Comparison of ENCODE assay signal across 8 cellular contexts in genomic region chr9:127785023-127785932, GRCh38. TPM values are rescaled to one million over a fixed set of nuclear protein-coding genes. Genes with fewer than 3 reads are reported as not detected.
DNase-seq lines count a peak whose midpoint lies in the region; ATAC-seq and TF ChIP-seq lines count a peak whose summit lies in the region.

No MANE protein-coding gene starts in this region.

- H3K9me3 ChIP-seq in BLaER1 treated with 17β-estradiol and CSF1 and Interleukin-3, amounts not matched to agents 10 nM and 100 nM (replicated peaks in 1 of 11): no peaks in the 10 kb centered on the region
- no peaks in the 10 kb centered on the region for H3K9me3 ChIP-seq in liver (ENCODE audit: control insufficient read depth in 4 of 4, low read length in 3 of 4)

- H4K20me1 ChIP-seq in BLaER1 treated with 17β-estradiol and CSF1 and Interleukin-3, amounts not matched to agents 10 nM and 100 nM: peaks cover 43 to 44% (median 43%) of the 10 kb centered on the region in 11 experiments

- peak overlapping the region; percentile 90 to 98 (median 96) for H3K9ac ChIP-seq in BLaER1 treated with 17β-estradiol and CSF1 and Interleukin-3, amounts not matched to agents 10 nM and 100 nM
- peak overlapping the region in 1 of 2 donors; percentile 8 for H3K9ac ChIP-seq in liver (ENCODE audit: low read depth in 1 of 2, low read length in 2 of 2)

- H3K4me3 Mint-ChIP-seq in dendritic cell treated with granulocyte-macrophage colony-stimulating factor and Interleukin-4, amounts not matched to agents 40 ng/mL and 50 ng/mL, for 4 days: peak overlapping the region; percentile 97

- H3K4me2 ChIP-seq in BLaER1 treated with 17β-estradiol and CSF1 and Interleukin-3, amounts not matched to agents 10 nM and 100 nM: peak overlapping the region; percentile 78 to 100 (median 97)

- peak; percentile 63 for TF ChIP-seq CTCF in liver (IDR thresholded peaks at IDR 0.05; ENCODE audit: low read depth, low read length, missing input control)

- no peaks in the 10 kb centered on the region for H3K27me3 Mint-ChIP-seq in dendritic cell treated with granulocyte-macrophage colony-stimulating factor and Interleukin-4, amounts not matched to agents 40 ng/mL and 50 ng/mL, for 4 days

- H3K36me3 ChIP-seq in BLaER1 treated with 17β-estradiol and CSF1 and Interleukin-3, amounts not matched to agents 10 nM and 100 nM: peaks cover 34 to 39% (median 35%) of the 10 kb centered on the region in 11 experiments
- H3K36me3 ChIP-seq in liver (ENCODE audit: control insufficient read depth in 4 of 4, insufficient read depth in 3 of 4, low read depth in 1 of 4, low read length in 3 of 4): peaks cover 8 to 21% (median 19%) of the 10 kb centered on the region in 4 donors

- H3K27ac Mint-ChIP-seq in dendritic cell treated with granulocyte-macrophage colony-stimulating factor and Interleukin-4, amounts not matched to agents 40 ng/mL and 50 ng/mL, for 4 days: peak overlapping the region; percentile 85

- peak; percentile 76 to 87 for TF ChIP-seq RAD21 in liver (IDR thresholded peaks at IDR 0.05)

- ATAC-seq in HG03457 (IDR thresholded peaks at IDR 0.05; ENCODE audit: unreplicated experiment): peak; percentile 31

- H3K4me1 ChIP-seq in BLaER1 treated with 17β-estradiol and CSF1 and Interleukin-3, amounts not matched to agents 10 nM and 100 nM: peaks cover 79 to 81% (median 79%) of the 10 kb centered on the region in 10 experiments
- H3K4me1 ChIP-seq in liver (ENCODE audit: control insufficient read depth in 4 of 4, insufficient read depth in 4 of 4, low read length in 3 of 4): peaks cover 10 to 50% (median 37%) of the 10 kb centered on the region in 4 donors

- DNase-seq in GM19240 (ENCODE audit: insufficient read length, low spot score): peak; percentile 70
- peak; percentile 94 for DNase-seq in NCI-H69 (lab: John Stamatoyannopoulos, UW)
- peak; percentile 84 to 87 for DNase-seq in activated CD4-positive, alpha-beta T cell treated with anti-CD3 and anti-CD28 coated beads, Interleukin-2, amount 50 U/mL, for 4 hours
- peak; percentile 85 to 86 for DNase-seq in stimulated activated CD4-positive, alpha-beta T cell treated with anti-CD3 and anti-CD28 coated beads, Interleukin-4, amount 100 ng/mL, for 4 hours

- H3K27ac ChIP-seq in BLaER1 treated with 17β-estradiol and CSF1 and Interleukin-3, amounts not matched to agents 10 nM and 100 nM: peak overlapping the region; percentile 90 to 96 (median 94)
- H3K27ac ChIP-seq in liver (ENCODE audit: low read depth in 1 of 2, low read length in 2 of 2): peak overlapping the region; percentile 88 to 90

- no peaks in the 10 kb centered on the region for H3K27me3 ChIP-seq in BLaER1 treated with 17β-estradiol and CSF1 and Interleukin-3, amounts not matched to agents 10 nM and 100 nM
- H3K27me3 ChIP-seq in liver (ENCODE audit: control insufficient read depth in 4 of 4, insufficient read depth in 4 of 4, low read length in 3 of 4): no peaks in the 10 kb centered on the region

- H3K4me1 Mint-ChIP-seq in dendritic cell treated with granulocyte-macrophage colony-stimulating factor and Interleukin-4, amounts not matched to agents 40 ng/mL and 50 ng/mL, for 4 days (ENCODE audit: low read depth): peaks cover 75% of the 10 kb centered on the region

- peaks cover 45% of the 10 kb centered on the region for H3K36me3 Mint-ChIP-seq in dendritic cell treated with granulocyte-macrophage colony-stimulating factor and Interleukin-4, amounts not matched to agents 40 ng/mL and 50 ng/mL, for 4 days (ENCODE audit: low read depth)

- intact Hi-C loops in dendritic cell treated with granulocyte-macrophage colony-stimulating factor and Interleukin-4, amounts not matched to agents 40 ng/mL and 50 ng/mL, for 4 days (cut with micrococcal nuclease): loop anchor here (1.0 to 5.0 kb wide), 4 partner anchors 14 to 132 kb away; partner anchors contain the start of genes ST6GALNAC4 and TOR2A

- H3K9me3 Mint-ChIP-seq in dendritic cell treated with granulocyte-macrophage colony-stimulating factor and Interleukin-4, amounts not matched to agents 40 ng/mL and 50 ng/mL, for 4 days: no peaks in the 10 kb centered on the region

- WGBS in liver: under 1% methylated on average over 120 of the region's 123 CpGs

- peak overlapping the region; percentile 88 to 99 (median 98) for H3K4me3 ChIP-seq in BLaER1 treated with 17β-estradiol and CSF1 and Interleukin-3, amounts not matched to agents 10 nM and 100 nM
- H3K4me3 ChIP-seq in liver (ENCODE audit: low read depth in 1 of 3, low read length in 3 of 3): peak overlapping the region; percentile 28 to 89 (median 47)

TF ChIP-seq in liver, 16 proteins besides CTCF, POLR2A, EP300 and RAD21:
- no peak for TF ChIP-seq HNF4G (IDR thresholded peaks at IDR 0.05)
- peak; percentile 2 for TF ChIP-seq FOXA2 (IDR thresholded peaks at IDR 0.05)

RNA-seq across cellular contexts. Expression of gene CDK9, which starts 0.6 kb away (rescaled TPM):
- 10 to 100 TPM; 31.8 to 41.2 TPM for total RNA-seq in liver
- 10 to 100 TPM; 32.4 to 41.4 TPM for polyA plus RNA-seq in liver

RNA-seq across cellular contexts. Expression of gene SH2D3C, which starts 6.8 kb away (rescaled TPM):
- 1 to 10 TPM; 4.8 to 5.1 TPM for total RNA-seq in liver
- polyA plus RNA-seq in liver: 1 to 10 TPM; 2.2 to 3.1 TPM

RNA-seq across cellular contexts. Expression of gene FPGS, which starts 17.4 kb away (rescaled TPM):
- total RNA-seq in liver: 10 to 100 TPM; 20.4 to 48.1 TPM
- 10 to 100 TPM; 37.3 to 61.1 TPM for polyA plus RNA-seq in liver

RNA-seq across cellular contexts. Expression of gene TOR2A, which starts 50.2 kb away (rescaled TPM):
- 10 to 100 TPM in 1 of 2 donors, 1 to 10 TPM in 1; 5.1 to 10.8 TPM for total RNA-seq in liver
- polyA plus RNA-seq in liver: 10 to 100 TPM; 12.9 to 14.6 TPM

Comparison
In these comparisons a context has a peak if more than half of its experiments do, and no peak if none do; other contexts are left out.
1. Peak in every context shown above with its lines: DNase-seq, ATAC-seq, H3K4me3 ChIP-seq and H3K27ac ChIP-seq.